Comparison of ENCODE assay signal across 18 cellular contexts in genomic region chr7:147818338-147818737, GRCh38.
DNase-seq lines count a peak whose midpoint lies in the region; ATAC-seq, FAIRE-seq and TF ChIP-seq lines count a peak whose summit lies in the region.
"Had no signal": no experiment of that assay in that cellular context is flagged by ENCODE, and none has a peak within 500 bp of the region (broad histone marks: within the 10 kb centered on the region; RNA-seq: fewer than 3 reads in every experiment).

No MANE protein-coding gene starts in this region.

- H3K4me3 ChIP-seq in BE2C (ENCODE audit: low read depth, low read length) (no peak overlapping the region), NB4 (ENCODE audit: low read depth, low read length) (no peak overlapping the region), pancreas (no peak overlapping the region)
- H3K4me3 ChIP-seq: BLaER1 treated with 17β-estradiol and CSF1 and Interleukin-3, amounts not matched to agents 10 nM and 100 nM; GM23248; HAP-1 had no signal

- ATAC-seq in pancreas, result no peak
- ATAC-seq: CD8-positive, alpha-beta T cell; HepG2 had no signal

- H3K4me3 Mint-ChIP-seq in glutamatergic neuron (ENCODE audit: unreplicated experiment), result peak overlapping the region; percentile 40
- no peak overlapping the region for H3K4me3 Mint-ChIP-seq in activated T-helper 1 cell treated with anti-CD3 and anti-CD28 coated beads, Interleukin-12 subunit alpha, Interleukin-12 subunit beta, Interleukin-2, Interleukin-4 antibody, amounts not matched to agents 30 ng/mL and 10 ng/mL and 1 ng/mL, durations not matched to agents 14 hours and 24 hours and 36 hours
- H3K4me3 Mint-ChIP-seq: CD8-positive, alpha-beta T cell; IgD-negative memory B cell had no signal

- FAIRE-seq in pancreas (lab: Jason Lieb, UNC), result no peak
- FAIRE-seq: A204.1, G401.6, GM12891, GM19239, HepG2 had no signal

- TF ChIP-seq POLR2A in NB4 (IDR thresholded peaks at IDR 0.05; ENCODE audit: extremely low read depth, insufficient read length), result no peak

- peak overlapping the region; percentile 45 for H3K27ac Mint-ChIP-seq in glutamatergic neuron (ENCODE audit: unreplicated experiment)
- no peak overlapping the region for H3K27ac Mint-ChIP-seq in activated T-helper 1 cell treated with anti-CD3 and anti-CD28 coated beads, Interleukin-12 subunit alpha, Interleukin-12 subunit beta, Interleukin-2, Interleukin-4 antibody, amounts not matched to agents 30 ng/mL and 10 ng/mL and 1 ng/mL, durations not matched to agents 14 hours and 24 hours and 36 hours
- H3K27ac Mint-ChIP-seq: CD8-positive, alpha-beta T cell; IgD-negative memory B cell had no signal

- H3K27me3 ChIP-seq in BE2C, result no peaks in the 10 kb centered on the region
- no peaks in the 10 kb centered on the region for H3K27me3 ChIP-seq in pancreas
- H3K27me3 ChIP-seq: BLaER1 treated with 17β-estradiol and CSF1 and Interleukin-3, amounts not matched to agents 10 nM and 100 nM had no signal

- H3K9me3 ChIP-seq in BE2C, result no peaks in the 10 kb centered on the region; the same call in 1 of the 2 replicates
- H3K9me3 ChIP-seq in pancreas, result no peaks in the 10 kb centered on the region
- H3K9me3 ChIP-seq: BLaER1 treated with 17β-estradiol and CSF1 and Interleukin-3, amounts not matched to agents 10 nM and 100 nM; HAP-1 had no signal

- WGBS in pancreas, 2 donors, result 45 to 51% methylated on average over 4 of the region's 4 CpGs

- H3K9me3 Mint-ChIP-seq in glutamatergic neuron (ENCODE audit: unreplicated experiment), result no peaks in the 10 kb centered on the region
- no peaks in the 10 kb centered on the region for H3K9me3 Mint-ChIP-seq in activated T-helper 1 cell treated with anti-CD3 and anti-CD28 coated beads, Interleukin-12 subunit alpha, Interleukin-12 subunit beta, Interleukin-2, Interleukin-4 antibody, amounts not matched to agents 30 ng/mL and 10 ng/mL and 1 ng/mL, durations not matched to agents 14 hours and 24 hours and 36 hours

- H3K36me3 Mint-ChIP-seq in glutamatergic neuron (ENCODE audit: unreplicated experiment), result no peaks in the 10 kb centered on the region
- no peaks in the 10 kb centered on the region for H3K36me3 Mint-ChIP-seq in activated T-helper 1 cell treated with anti-CD3 and anti-CD28 coated beads, Interleukin-12 subunit alpha, Interleukin-12 subunit beta, Interleukin-2, Interleukin-4 antibody, amounts not matched to agents 30 ng/mL and 10 ng/mL and 1 ng/mL, durations not matched to agents 14 hours and 24 hours and 36 hours (ENCODE audit: low read depth)
- H3K36me3 Mint-ChIP-seq: CD8-positive, alpha-beta T cell; IgD-negative memory B cell had no signal

- peaks cover 5% of the 10 kb centered on the region for H3K27me3 Mint-ChIP-seq in glutamatergic neuron (ENCODE audit: unreplicated experiment)
- no peaks in the 10 kb centered on the region for H3K27me3 Mint-ChIP-seq in activated T-helper 1 cell treated with anti-CD3 and anti-CD28 coated beads, Interleukin-12 subunit alpha, Interleukin-12 subunit beta, Interleukin-2, Interleukin-4 antibody, amounts not matched to agents 30 ng/mL and 10 ng/mL and 1 ng/mL, durations not matched to agents 14 hours and 24 hours and 36 hours (ENCODE audit: insufficient read depth)
- H3K27me3 Mint-ChIP-seq: IgD-negative memory B cell had no signal

- peak; percentile 13 for DNase-seq in BE2C
- DNase-seq in NB4 (ENCODE audit: low read depth), result peak; percentile 33
- peak; percentile 38 for DNase-seq in NCI-H2171 (lab: John Stamatoyannopoulos, UW)
- DNase-seq in glutamatergic neuron, result peak; percentile 51
- DNase-seq in activated CD4-positive, alpha-beta T cell treated with anti-CD3 and anti-CD28 coated beads for 1 hour, result no peak
- DNase-seq in pancreas, result no peak
- DNase-seq in activated T-helper 1 cell treated with anti-CD3 and anti-CD28 coated beads, Interleukin-12 subunit alpha, Interleukin-12 subunit beta, Interleukin-2, Interleukin-4 antibody, amounts not matched to agents 30 ng/mL and 10 ng/mL and 1 ng/mL, durations not matched to agents 14 hours and 24 hours and 36 hours (ENCODE audit: low spot score), result no peak
- DNase-seq: AML-193; CD8-positive, alpha-beta T cell; GM23248 had no signal

- H3K4me1 Mint-ChIP-seq in glutamatergic neuron (ENCODE audit: low read depth, unreplicated experiment), result peaks cover 14% of the 10 kb centered on the region
- H3K4me1 Mint-ChIP-seq in activated T-helper 1 cell treated with anti-CD3 and anti-CD28 coated beads, Interleukin-12 subunit alpha, Interleukin-12 subunit beta, Interleukin-2, Interleukin-4 antibody, amounts not matched to agents 30 ng/mL and 10 ng/mL and 1 ng/mL, durations not matched to agents 14 hours and 24 hours and 36 hours (ENCODE audit: low read depth), result no peaks in the 10 kb centered on the region
- H3K4me1 Mint-ChIP-seq: IgD-negative memory B cell had no signal

- no peaks in the 10 kb centered on the region for H3K4me1 ChIP-seq in BE2C
- H3K4me1 ChIP-seq in pancreas, result no peaks in the 10 kb centered on the region
- H3K4me1 ChIP-seq: HAP-1 had no signal

- intact Hi-C loops in pancreas (cut with DNase I), result no loop called here
- intact Hi-C loops in activated T-helper 1 cell treated with anti-CD3 and anti-CD28 coated beads, Interleukin-12 subunit alpha, Interleukin-12 subunit beta, Interleukin-2, Interleukin-4 antibody, amounts not matched to agents 30 ng/mL and 10 ng/mL and 1 ng/mL, durations not matched to agents 14 hours and 24 hours and 36 hours (cut with micrococcal nuclease), result no loop called here

- H3K27ac ChIP-seq in pancreas, result no peak overlapping the region
- H3K27ac ChIP-seq: BLaER1 treated with 17β-estradiol and CSF1 and Interleukin-3, amounts not matched to agents 10 nM and 100 nM; GM23248 had no signal

- H3K36me3 ChIP-seq in BE2C, result no peaks in the 10 kb centered on the region
- H3K36me3 ChIP-seq in pancreas, result no peaks in the 10 kb centered on the region
- H3K36me3 ChIP-seq: BLaER1 treated with 17β-estradiol and CSF1 and Interleukin-3, amounts not matched to agents 10 nM and 100 nM; HAP-1 had no signal

- TF ChIP-seq CTCF in BE2C (IDR thresholded peaks at IDR 0.05; ENCODE audit: low read depth, low read length), result no peak
- TF ChIP-seq CTCF in NB4 (IDR thresholded peaks at IDR 0.05; ENCODE audit: low read depth, low read length), result no peak
- no peak for TF ChIP-seq CTCF in glutamatergic neuron (IDR thresholded peaks at IDR 0.05; ENCODE audit: partially characterized antibody, unreplicated experiment)
- no peak for TF ChIP-seq CTCF in pancreas (IDR thresholded peaks at IDR 0.05)

Comparison
In these comparisons a context has a peak if more than half of its experiments do, and no peak if none do; other contexts are left out.
1. DNase-seq: peak in BE2C (single experiment), NB4 (single experiment), NCI-H2171 (single experiment) and glutamatergic neuron (single experiment); none in activated CD4-positive, alpha-beta T cell treated with anti-CD3 and anti-CD28 coated beads for 1 hour (single experiment), pancreas (0 of 6) and activated T-helper 1 cell treated with anti-CD3 and anti-CD28 coated beads, Interleukin-12 subunit alpha, Interleukin-12 subunit beta, Interleukin-2, Interleukin-4 antibody, amounts not matched to agents 30 ng/mL and 10 ng/mL and 1 ng/mL, durations not matched to agents 14 hours and 24 hours and 36 hours (single experiment).